ENCODE assay signal across 8 cellular contexts in genomic region chr16:21521390-21522143, GRCh38.
DNase-seq lines count a peak whose midpoint lies in the region; ATAC-seq and TF ChIP-seq lines count a peak whose summit lies in the region.
"Not testable (repeated sequence)": the region's sequence is repeated elsewhere in the genome, so short reads cannot be mapped to it uniquely, and the experiment has no call there.

No MANE protein-coding gene starts in this region.

- H3K4me1 ChIP-seq in HUES48 (ENCODE audit: control insufficient read depth, insufficient read depth, low read length) (peaks cover 26% of the 10 kb centered on the region), stomach smooth muscle (ENCODE audit: control insufficient read depth, insufficient read depth, low read length) (peaks cover 12% of the 10 kb centered on the region)
- not testable (repeated sequence) for H3K4me1 ChIP-seq in Panc1 (ENCODE audit: control insufficient read depth, insufficient read depth, low read length)

- not testable (repeated sequence) for H3K9me3 Mint-ChIP-seq in CD4-positive, alpha-beta T cell; activated naive CD8-positive, alpha-beta T cell (ENCODE audit: low read depth)

- H3K27ac ChIP-seq in CD4-positive, alpha-beta T cell (ENCODE audit: low read depth, low read length) = not testable (repeated sequence)
- peak overlapping the region; percentile 87 for H3K27ac ChIP-seq in HUES48 (ENCODE audit: low read depth, low read length)
- peak overlapping the region; percentile 89 for H3K27ac ChIP-seq in Panc1 (ENCODE audit: low read length)
- H3K27ac ChIP-seq in epithelial cell of prostate = peak overlapping the region; percentile 19
- peak overlapping the region; percentile 20 for H3K27ac ChIP-seq in neural cell (ENCODE audit: low read length)
- H3K27ac ChIP-seq in stomach smooth muscle (ENCODE audit: low read length) = peak overlapping the region; percentile 58

- peak overlapping the region; percentile 71 for H3K4me3 Mint-ChIP-seq in CD4-positive, alpha-beta T cell
- H3K4me3 Mint-ChIP-seq in activated naive CD8-positive, alpha-beta T cell = not testable (repeated sequence)

- TSS peak; percentile 92 for BruUV-seq in Panc1 (replicated peaks; lab: Mats Ljungman, UMichigan)

- CTCF ChIA-PET in CD4-positive, alpha-beta T cell (lab: Charles Lee); Panc1 (lab: Charles Lee): not testable (repeated sequence)

- H3K27ac Mint-ChIP-seq in CD4-positive, alpha-beta T cell = peak overlapping the region; percentile 96
- H3K27ac Mint-ChIP-seq in activated naive CD8-positive, alpha-beta T cell = peak overlapping the region; percentile 46

- not testable (repeated sequence) for H3K9me3 ChIP-seq in CD4-positive, alpha-beta T cell (ENCODE audit: control insufficient read depth, low read length); HUES48 (ENCODE audit: control insufficient read depth, insufficient read depth, low read length); Panc1 (ENCODE audit: control insufficient read depth, insufficient read depth, low read depth, low read length); neural cell (ENCODE audit: low read length); stomach smooth muscle (ENCODE audit: control insufficient read depth in 2 of 2, low read length in 2 of 2)

- H3K9me2 ChIP-seq in neural cell (ENCODE audit: insufficient read depth, low read length) = not testable (repeated sequence)

- H2AFZ ChIP-seq in neural cell (ENCODE audit: low read depth, low read length) = not testable (repeated sequence)

- not testable (repeated sequence) for H3F3A ChIP-seq in neural cell (ENCODE audit: insufficient read depth, low read length, poor library complexity, severe bottlenecking)

- DNase-seq in CD4-positive, alpha-beta T cell; Panc1 (ENCODE audit: low read depth, low spot score); epithelial cell of prostate (ENCODE audit: low read depth, low spot score): not testable (repeated sequence)
- peak; percentile 45 for DNase-seq in iPS-NIHi7 (ENCODE audit: extremely low spot score)

- H3K36me3 ChIP-seq in HUES48 (ENCODE audit: control insufficient read depth, insufficient read depth, low read length); Panc1 (ENCODE audit: control insufficient read depth, insufficient read depth, low read length); neural cell (ENCODE audit: insufficient read depth, low read length); stomach smooth muscle (ENCODE audit: control insufficient read depth in 2 of 2, insufficient read depth in 2 of 2, low read length in 2 of 2): not testable (repeated sequence)

- H3K9ac ChIP-seq in HUES48 (ENCODE audit: low read depth, low read length) (peak overlapping the region; percentile 76), neural cell (ENCODE audit: low read length) (peak overlapping the region; percentile 31)
- H3K9ac ChIP-seq in stomach smooth muscle (ENCODE audit: low read length in 2 of 2) = not testable (repeated sequence)

- H3K27me3 ChIP-seq in CD4-positive, alpha-beta T cell (ENCODE audit: control insufficient read depth, insufficient read depth, low read length); HUES48 (ENCODE audit: control insufficient read depth, insufficient read depth, low read length); Panc1 (ENCODE audit: control insufficient read depth, insufficient read depth, low read length); neural cell (ENCODE audit: insufficient read depth, low read depth, low read length); stomach smooth muscle (ENCODE audit: control insufficient read depth in 1 of 2, insufficient read depth in 2 of 2, low read length in 2 of 2): not testable (repeated sequence)

- not testable (repeated sequence) for TF ChIP-seq EP300 in neural cell (conservative IDR thresholded peaks at IDR 0.05; ENCODE audit: poor library complexity, severe bottlenecking)

- in situ Hi-C loops in Panc1 (cut with HindIII; ENCODE audit: low pct_unique_long_range_greater_than_20kb, low sequenced_read_pairs) = not testable (repeated sequence)

- not testable (repeated sequence) for H3K79me2 ChIP-seq in neural cell (replicated peaks; ENCODE audit: insufficient read depth, low read length)

- H3K36me3 Mint-ChIP-seq in CD4-positive, alpha-beta T cell (ENCODE audit: low read depth) = peaks cover 22% of the 10 kb centered on the region
- H3K36me3 Mint-ChIP-seq in activated naive CD8-positive, alpha-beta T cell = not testable (repeated sequence)

- peaks cover 17% of the 10 kb centered on the region for H3K4me1 Mint-ChIP-seq in CD4-positive, alpha-beta T cell (ENCODE audit: low read depth)
- H3K4me1 Mint-ChIP-seq in activated naive CD8-positive, alpha-beta T cell (ENCODE audit: low read depth) = not testable (repeated sequence)

- POLR2A ChIA-PET in CD4-positive, alpha-beta T cell (lab: Charles Lee) = interaction anchor here (1.1 to 2.7 kb wide), 2 partner anchors 20 to 362 kb away, joined by 3 to 16 read pairs; no protein-coding TSS in a partner anchor
- POLR2A ChIA-PET in Panc1 (lab: Charles Lee) = not testable (repeated sequence)

- not testable (repeated sequence) for H3K4me2 ChIP-seq in neural cell (ENCODE audit: low read length)

- intact Hi-C loops in CD4-positive, alpha-beta T cell (cut with DNase I, micrococcal nuclease) = loop anchor here in 1 of 2 experiments (5.0 kb wide), 3 partner anchors 36 to 1626 kb away; partner anchors contain the start of gene USP31
- intact Hi-C loops in Panc1 (cut with micrococcal nuclease; ENCODE audit: unreplicated experiment) = not testable (repeated sequence)

- not testable (repeated sequence) for ATAC-seq in CD4-positive, alpha-beta T cell (ENCODE audit: poor library complexity)
- ATAC-seq in Panc1 = peak; percentile 29

- TF ChIP-seq RAD21 in neural cell (conservative IDR thresholded peaks at IDR 0.05) = not testable (repeated sequence)

- not testable (repeated sequence) for H3K27me3 Mint-ChIP-seq in CD4-positive, alpha-beta T cell; activated naive CD8-positive, alpha-beta T cell

- TF ChIP-seq CTCF in CD4-positive, alpha-beta T cell (IDR thresholded peaks at IDR 0.05); Panc1 (IDR thresholded peaks at IDR 0.05); neural cell (IDR thresholded peaks at IDR 0.05; ENCODE audit: poor library complexity, severe bottlenecking): not testable (repeated sequence)

- not testable (repeated sequence) for H4K20me1 ChIP-seq in neural cell (ENCODE audit: insufficient read depth)

- H3K4me3 ChIP-seq in HUES48 (ENCODE audit: low read depth, low read length) (peak overlapping the region; percentile 88), Panc1 (ENCODE audit: low read depth in 2 of 2, low read length in 2 of 2) (peak overlapping the region; percentile 47 to 53), stomach smooth muscle (ENCODE audit: low read length in 2 of 2) (peak overlapping the region in 1 of 2 donors; percentile 29)
- H3K4me3 ChIP-seq in neural cell (ENCODE audit: low read length) = not testable (repeated sequence)
